19 cellular contexts compared by ENCODE assay signal in the genomic region with DNA sequence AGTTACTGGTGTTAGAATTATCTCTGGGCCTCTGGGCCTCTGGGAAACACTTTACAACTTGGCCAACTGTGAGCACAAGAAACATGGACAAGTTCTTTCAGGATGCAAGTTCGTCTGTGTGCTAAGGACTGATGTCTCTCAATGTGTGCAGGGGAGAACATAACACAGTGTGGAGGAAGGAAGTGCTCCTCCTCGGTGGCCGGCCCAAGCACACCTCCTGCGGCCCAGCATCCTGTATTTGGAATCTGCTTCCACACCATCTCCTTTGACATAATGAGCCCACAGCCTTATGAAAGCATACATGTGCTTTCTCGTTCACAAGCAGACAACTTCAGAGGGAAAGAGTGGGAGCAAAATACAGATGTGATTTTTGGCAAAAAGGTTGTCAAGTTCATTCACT. TPM values are rescaled to one million over a fixed set of nuclear protein-coding genes. Genes with fewer than 3 reads are reported as not detected.
A peak's percentile ranks its signal among the peaks of the same experiment; 100 is the strongest.
DNase-seq lines count a peak whose midpoint lies in the region; ATAC-seq and TF ChIP-seq lines count a peak whose summit lies in the region.
"Had no signal": no experiment of that assay in that cellular context is flagged by ENCODE, and none has a peak within 500 bp of the region (broad histone marks: within the 10 kb centered on the region; RNA-seq: fewer than 3 reads in every experiment).

No MANE protein-coding gene starts in this region.

- H3K27me3 Mint-ChIP-seq in activated T-helper 17 cell treated with anti-CD3 and anti-CD28 coated beads, Interleukin-2, amount 50 U/mL, for 72 hours = no peaks in the 10 kb centered on the region
- H3K27me3 Mint-ChIP-seq: CD8-positive, alpha-beta memory T cell; IgD-negative memory B cell had no signal

- peak overlapping the region; percentile 20 for H3K27ac Mint-ChIP-seq in activated T-helper 17 cell treated with anti-CD3 and anti-CD28 coated beads, Interleukin-2, amount 50 U/mL, for 72 hours
- H3K27ac Mint-ChIP-seq: HFFc6 had no signal

- H3K9me3 Mint-ChIP-seq in activated T-helper 17 cell treated with anti-CD3 and anti-CD28 coated beads, Interleukin-2, amount 50 U/mL, for 72 hours = no peaks in the 10 kb centered on the region
- H3K9me3 Mint-ChIP-seq: GM23338, HFFc6 had no signal

- TF ChIP-seq POLR2A in esophagus muscularis mucosa (IDR thresholded peaks at IDR 0.05; ENCODE audit: low read depth) = no peak

- H3K4me1 ChIP-seq in esophagus muscularis mucosa (peaks cover 0 to 7% (median 0%) of the 10 kb centered on the region in 4 donors), neutrophil (ENCODE audit: control insufficient read depth in 1 of 2, insufficient read depth in 1 of 2, low read depth in 1 of 2, low read length in 1 of 2) (peaks cover 18 to 21% of the 10 kb centered on the region in 2 experiments)

- no peak for TF ChIP-seq EP300 in esophagus muscularis mucosa (IDR thresholded peaks at IDR 0.05)

- no peaks in the 10 kb centered on the region for H3K4me1 Mint-ChIP-seq in activated T-helper 17 cell treated with anti-CD3 and anti-CD28 coated beads, Interleukin-2, amount 50 U/mL, for 72 hours
- H3K4me1 Mint-ChIP-seq: CD4-positive, CD25-positive, alpha-beta regulatory T cell had no signal

- H3K4me3 ChIP-seq in esophagus muscularis mucosa (no peak overlapping the region), neutrophil (ENCODE audit: low read depth in 1 of 2, low read length in 1 of 2) (no peak overlapping the region)
- H3K4me3 ChIP-seq: GM23338 had no signal

- H3K4me3 Mint-ChIP-seq in activated T-helper 17 cell treated with anti-CD3 and anti-CD28 coated beads, Interleukin-2, amount 50 U/mL, for 72 hours = no peak overlapping the region
- H3K4me3 Mint-ChIP-seq: CD4-positive, CD25-positive, alpha-beta regulatory T cell; CD8-positive, alpha-beta memory T cell; GM23338; HFFc6; IgD-negative memory B cell had no signal

- intact Hi-C loops in esophagus muscularis mucosa (cut with DNase I) = no loop called here

- H3K9me3 ChIP-seq in esophagus muscularis mucosa (no peaks in the 10 kb centered on the region), neutrophil (no peaks in the 10 kb centered on the region)
- H3K9me3 ChIP-seq: BE2C had no signal

- peak; percentile 58 for DNase-seq in GF-D8 (lab: John Stamatoyannopoulos, UW)
- peak; percentile 83 for DNase-seq in esophagus muscularis mucosa (ENCODE audit: extremely low spot score)
- DNase-seq in NAMALWA (ENCODE audit: low spot score) = no peak
- DNase-seq: BE2C; C1 segment of cervical spinal cord; CD4-positive, CD25-positive, alpha-beta regulatory T cell; CD8-positive, alpha-beta memory T cell; COR-L47; DMS 273 treated with DMSO at 0.1 percent for 48 hours; DMS53; HFFc6 had no signal

- no peak for TF ChIP-seq CTCF in esophagus muscularis mucosa (IDR thresholded peaks at IDR 0.05)
- no peak for TF ChIP-seq CTCF in neutrophil (IDR thresholded peaks at IDR 0.05)

- H3K36me3 ChIP-seq in esophagus muscularis mucosa = no peaks in the 10 kb centered on the region
- H3K36me3 ChIP-seq in neutrophil = no peaks in the 10 kb centered on the region
- H3K36me3 ChIP-seq: BE2C had no signal

- no peak for ATAC-seq in activated T-helper 17 cell treated with anti-CD3 and anti-CD28 coated beads, Interleukin-2, amount 50 U/mL, for 72 hours (replicated peaks)
- no peak for ATAC-seq in HG03571 (IDR thresholded peaks at IDR 0.05; ENCODE audit: unreplicated experiment)
- no peak for ATAC-seq in GM18909 (IDR thresholded peaks at IDR 0.05; ENCODE audit: poor library complexity, unreplicated experiment)
- ATAC-seq: GM23338, HCT116, HepG2 had no signal

- H3K36me3 Mint-ChIP-seq in activated T-helper 17 cell treated with anti-CD3 and anti-CD28 coated beads, Interleukin-2, amount 50 U/mL, for 72 hours (ENCODE audit: low read depth) = no peaks in the 10 kb centered on the region
- H3K36me3 Mint-ChIP-seq: IgD-negative memory B cell had no signal

- WGBS in esophagus muscularis mucosa = 52% methylated on average over 5 of the region's 5 CpGs

- H3K27me3 ChIP-seq in esophagus muscularis mucosa (no peaks in the 10 kb centered on the region), neutrophil (no peaks in the 10 kb centered on the region)
- H3K27me3 ChIP-seq: BE2C had no signal

- H3K27ac ChIP-seq in esophagus muscularis mucosa (replicated peaks in 1 of 4) (no peak overlapping the region), neutrophil (peak overlapping the region; percentile 23)

RNA-seq across cellular contexts. Expression of gene MTPN, which starts 59.0 kb away (rescaled TPM):
- 100 to 1,000 TPM in 1 of 2 donors, 10 to 100 TPM in 1; 99.7 to 149 TPM for total RNA-seq in activated T-helper 17 cell treated with anti-CD3 and anti-CD28 coated beads, Interleukin-2, amount 50 U/mL, for 72 hours
- 10 to 100 TPM; 68.8 to 74.9 (median 71.5) TPM for total RNA-seq in esophagus muscularis mucosa
